18 cellular contexts compared by ENCODE assay signal in genomic region chr18:6022840-6023239, GRCh38.
DNase-seq lines count a peak whose midpoint lies in the region; ATAC-seq, FAIRE-seq and TF ChIP-seq lines count a peak whose summit lies in the region.
"Had no signal": no experiment of that assay in that cellular context is flagged by ENCODE, and none has a peak within 500 bp of the region (broad histone marks: within the 10 kb centered on the region; RNA-seq: fewer than 3 reads in every experiment).

No MANE protein-coding gene starts in this region.

- no CpG with 5 or more reads among the region's 5 CpGs for WGBS in IMR-90 (ENCODE audit: extremely low coverage in 2 of 2, insufficient read length in 1 of 2), 2 experiments
- 5% methylated on average over 5 of the region's 5 CpGs for WGBS in smooth muscle cell (ENCODE audit: low lambda C conversion rate)
- 65 to 74% methylated on average over 4 to 5 of the region's 5 CpGs for WGBS in esophagus squamous epithelium, 2 donors

- H3K79me1 ChIP-seq in IMR-90 (ENCODE audit: low read depth in 1 of 2, low read length in 2 of 2): no peaks in the 10 kb centered on the region

- no peak overlapping the region for H2AFZ ChIP-seq in IMR-90 (replicated peaks; ENCODE audit: low read length, poor library complexity)
- H2AFZ ChIP-seq in astrocyte (ENCODE audit: low read depth, low read length): peak overlapping the region; percentile 52
- no peak overlapping the region for H2AFZ ChIP-seq in smooth muscle cell (ENCODE audit: low read depth)

- H3K27ac ChIP-seq in IMR-90 (ENCODE audit: insufficient read depth, low read length) (no peak overlapping the region), astrocyte (ENCODE audit: low read depth, low read length) (no peak overlapping the region), smooth muscle cell (ENCODE audit: low read depth) (no peak overlapping the region), esophagus squamous epithelium (no peak overlapping the region)
- H3K27ac ChIP-seq: sigmoid colon, tibial nerve had no signal

- H3K27me3 Mint-ChIP-seq in astrocyte (ENCODE audit: low read depth, unreplicated experiment): peaks cover 2% of the 10 kb centered on the region
- peaks cover 23% of the 10 kb centered on the region for H3K27me3 Mint-ChIP-seq in Calu3 (ENCODE audit: unreplicated experiment)
- H3K27me3 Mint-ChIP-seq: T-cell had no signal

- peak; percentile 67 for ATAC-seq in IMR-90 (ENCODE audit: low read depth)
- ATAC-seq: T-cell had no signal

- H3K4me3 ChIP-seq in IMR-90 (ENCODE audit: insufficient read depth, low read depth, low read length): no peak overlapping the region
- H3K4me3 ChIP-seq in astrocyte (ENCODE audit: insufficient read depth, low read depth, low read length): no peak overlapping the region
- H3K4me3 ChIP-seq in smooth muscle cell: no peak overlapping the region
- H3K4me3 ChIP-seq in esophagus squamous epithelium: no peak overlapping the region
- H3K4me3 ChIP-seq: sigmoid colon, tibial nerve had no signal

- CTCF ChIA-PET in IMR-90 (lab: Yijun Ruan, JAX): no interaction called here
- CTCF ChIA-PET in Calu3 (lab: Charles Lee): no interaction called here

- H4K8ac ChIP-seq in IMR-90 (ENCODE audit: low read depth in 2 of 2, low read length in 2 of 2): no peak overlapping the region

- no peak for TF ChIP-seq POLR2A in IMR-90 (IDR thresholded peaks at IDR 0.05; ENCODE audit: low read depth, low read length)
- TF ChIP-seq POLR2A in esophagus squamous epithelium (IDR thresholded peaks at IDR 0.05): no peak

- no peaks in the 10 kb centered on the region for H3K36me3 Mint-ChIP-seq in astrocyte (ENCODE audit: low read depth, unreplicated experiment)
- H3K36me3 Mint-ChIP-seq in Calu3 (ENCODE audit: insufficient read depth, unreplicated experiment): no peaks in the 10 kb centered on the region
- H3K36me3 Mint-ChIP-seq: T-cell had no signal

- dilution Hi-C loops in IMR-90 (cut with HindIII; ENCODE audit: low sequenced_read_pairs, unreplicated experiment): no loop called here

- TF ChIP-seq RAD21 in IMR-90 (IDR thresholded peaks at IDR 0.05; ENCODE audit: low read length): no peak

- H2BK15ac ChIP-seq in IMR-90 (ENCODE audit: low read depth, low read length): no peak overlapping the region

- H3K9me3 ChIP-seq in IMR-90 (ENCODE audit: control insufficient read depth, insufficient read depth, low read length) (no peaks in the 10 kb centered on the region), astrocyte (ENCODE audit: insufficient read depth, low read depth, low read length) (no peaks in the 10 kb centered on the region), smooth muscle cell (replicated peaks; ENCODE audit: low read depth) (no peaks in the 10 kb centered on the region), esophagus squamous epithelium (no peaks in the 10 kb centered on the region)
- H3K9me3 ChIP-seq: sigmoid colon, tibial nerve had no signal

- H2BK20ac ChIP-seq in IMR-90 (ENCODE audit: low read depth, low read length): no peak overlapping the region

- no peak overlapping the region for H3K4me3 Mint-ChIP-seq in astrocyte (ENCODE audit: unreplicated experiment)
- no peak overlapping the region for H3K4me3 Mint-ChIP-seq in Calu3 (ENCODE audit: low read depth, unreplicated experiment)
- H3K4me3 Mint-ChIP-seq: T-cell had no signal

- TF ChIP-seq CTCF in IMR-90 (conservative IDR thresholded peaks at IDR 0.05; ENCODE audit: low read depth, low read length) (no peak), astrocyte (IDR thresholded peaks at IDR 0.05; ENCODE audit: insufficient read depth, low read depth, low read length) (no peak), smooth muscle cell (IDR thresholded peaks at IDR 0.05; ENCODE audit: borderline replicate concordance, insufficient read depth, poor library complexity, severe bottlenecking) (no peak), Calu3 (IDR thresholded peaks at IDR 0.05; ENCODE audit: unreplicated experiment) (no peak), esophagus squamous epithelium (IDR thresholded peaks at IDR 0.05) (no peak)

- DNase-seq in IMR-90: peak; percentile 61
- DNase-seq in astrocyte (ENCODE audit: low read depth): peak; percentile 79
- peak; percentile 55 for DNase-seq in iPS-NIHi11 (ENCODE audit: low spot score)
- DNase-seq in smooth muscle cell (lab: John Stamatoyannopoulos, UW; ENCODE audit: unreplicated experiment): no peak
- no peak for DNase-seq in SHP77 (lab: John Stamatoyannopoulos, UW)
- no peak for DNase-seq in stimulated activated CD4-positive, alpha-beta T cell treated with anti-CD3 and anti-CD28 coated beads, Interleukin-4, amount 100 ng/mL, for 24 hours
- DNase-seq in Calu3: no peak
- DNase-seq in esophagus squamous epithelium (lab: John Stamatoyannopoulos, UW): no peak
- DNase-seq: activated CD8-positive, alpha-beta memory T cell treated with anti-CD3 and anti-CD28 coated beads for 24 hours; DMS 273 treated with DMSO at 0.1 percent for 48 hours; midbrain; NCI-H1048; nucleus accumbens; sigmoid colon; T-cell had no signal

- H3K4ac ChIP-seq in IMR-90 (ENCODE audit: low read depth, low read length): no peak overlapping the region

- BruUV-seq in IMR-90 (replicated peaks; lab: Mats Ljungman, UMichigan): no TSS peak
- BruUV-seq in Calu3 (replicated peaks; lab: Mats Ljungman, UMichigan): no TSS peak

- H2AK9ac ChIP-seq in IMR-90 (replicated peaks; ENCODE audit: low read depth, low read length, poor library complexity): no peak overlapping the region

- in situ Hi-C loops in IMR-90 (cut with MboI; ENCODE audit: low sequenced_read_pairs): no loop called here

- no peak overlapping the region for H3K56ac ChIP-seq in IMR-90 (ENCODE audit: extremely low read depth, insufficient read depth, low read length)

- H3K23ac ChIP-seq in IMR-90 (ENCODE audit: low read depth, low read length): no peak overlapping the region

- H3K27me3 ChIP-seq in IMR-90 (ENCODE audit: control insufficient read depth, insufficient read depth, low read length): no peaks in the 10 kb centered on the region
- H3K27me3 ChIP-seq in astrocyte (ENCODE audit: insufficient read depth, low read length): no peaks in the 10 kb centered on the region
- H3K27me3 ChIP-seq in smooth muscle cell (ENCODE audit: low read depth): peaks cover 11% of the 10 kb centered on the region
- H3K27me3 ChIP-seq in esophagus squamous epithelium: no peaks in the 10 kb centered on the region
- H3K27me3 ChIP-seq: sigmoid colon, tibial nerve had no signal

- no peak overlapping the region for H3K14ac ChIP-seq in IMR-90 (replicated peaks; ENCODE audit: low read depth, low read length)

- H3K36me3 ChIP-seq in IMR-90 (ENCODE audit: control insufficient read depth, insufficient read depth, low read length): no peaks in the 10 kb centered on the region
- H3K36me3 ChIP-seq in astrocyte (ENCODE audit: insufficient read depth, low read length): no peaks in the 10 kb centered on the region
- H3K36me3 ChIP-seq in smooth muscle cell (ENCODE audit: low read depth): no peaks in the 10 kb centered on the region
- no peaks in the 10 kb centered on the region for H3K36me3 ChIP-seq in esophagus squamous epithelium
- H3K36me3 ChIP-seq: sigmoid colon, tibial nerve had no signal

- H3K9me3 Mint-ChIP-seq in astrocyte (ENCODE audit: unreplicated experiment) (peaks cover 4% of the 10 kb centered on the region), Calu3 (ENCODE audit: low read depth, unreplicated experiment) (peaks cover 3% of the 10 kb centered on the region)

- H3K27ac Mint-ChIP-seq in astrocyte (ENCODE audit: unreplicated experiment): peak overlapping the region; percentile 1
- H3K27ac Mint-ChIP-seq in Calu3 (ENCODE audit: unreplicated experiment): no peak overlapping the region
- H3K27ac Mint-ChIP-seq: T-cell had no signal

- no peak overlapping the region for H4K91ac ChIP-seq in IMR-90 (ENCODE audit: insufficient read depth, low read depth, low read length)

- H3F3A ChIP-seq in smooth muscle cell (ENCODE audit: low read depth): peaks cover 4% of the 10 kb centered on the region

- no peak overlapping the region for H3K4me2 ChIP-seq in IMR-90 (ENCODE audit: low read depth, low read length)
- H3K4me2 ChIP-seq in astrocyte (ENCODE audit: low read length): peak overlapping the region; percentile 27
- H3K4me2 ChIP-seq in smooth muscle cell: peak overlapping the region; percentile 32

- no peak overlapping the region for H3K18ac ChIP-seq in IMR-90 (ENCODE audit: low read depth, low read length)

- no peak overlapping the region for H2AK5ac ChIP-seq in IMR-90 (ENCODE audit: low read depth, low read length)

- H3K9ac ChIP-seq in IMR-90 (ENCODE audit: low read depth, low read length): no peak overlapping the region
- no peak overlapping the region for H3K9ac ChIP-seq in astrocyte (ENCODE audit: low read length)
- no peak overlapping the region for H3K9ac ChIP-seq in smooth muscle cell (ENCODE audit: low read depth)

- H2BK120ac ChIP-seq in IMR-90 (ENCODE audit: low read depth, low read length): no peak overlapping the region

- no peak overlapping the region for H2BK5ac ChIP-seq in IMR-90 (ENCODE audit: low read depth, low read length, poor library complexity, severe bottlenecking)

- H3K4me1 ChIP-seq in IMR-90 (ENCODE audit: control insufficient read depth, insufficient read depth, low read length) (peaks cover 3% of the 10 kb centered on the region; the same call in 1 of the 2 replicates), astrocyte (ENCODE audit: insufficient read depth, low read length) (peaks cover 12% of the 10 kb centered on the region), smooth muscle cell (ENCODE audit: low read depth) (peaks cover 11% of the 10 kb centered on the region), esophagus squamous epithelium (no peaks in the 10 kb centered on the region)
- H3K4me1 ChIP-seq: sigmoid colon, tibial nerve had no signal

- POLR2A ChIA-PET in IMR-90 (lab: Charles Lee; ENCODE audit: unreplicated experiment): no interaction called here

- H3K79me2 ChIP-seq in astrocyte (ENCODE audit: insufficient read depth, low read length) (no peaks in the 10 kb centered on the region), smooth muscle cell (ENCODE audit: low read depth) (no peaks in the 10 kb centered on the region)

- intact Hi-C loops in IMR-90 (cut with micrococcal nuclease): no loop called here
- intact Hi-C loops in Calu3 (cut with micrococcal nuclease; ENCODE audit: unreplicated experiment): no loop called here
- intact Hi-C loops in esophagus squamous epithelium (cut with DNase I): no loop called here

- H4K20me1 ChIP-seq in IMR-90 (ENCODE audit: insufficient read depth, low read length): no peaks in the 10 kb centered on the region
- no peaks in the 10 kb centered on the region for H4K20me1 ChIP-seq in astrocyte (ENCODE audit: insufficient read depth, low read length)
- no peaks in the 10 kb centered on the region for H4K20me1 ChIP-seq in smooth muscle cell (ENCODE audit: low read depth)

- no peaks in the 10 kb centered on the region for H3K9me1 ChIP-seq in IMR-90 (ENCODE audit: insufficient read depth, low read length)

- FAIRE-seq in astrocyte (lab: Jason Lieb, UNC): no peak
- FAIRE-seq: endometrium, keratinocyte had no signal

- H3K4me1 Mint-ChIP-seq in astrocyte (ENCODE audit: low read depth, unreplicated experiment): peaks cover 23% of the 10 kb centered on the region
- no peaks in the 10 kb centered on the region for H3K4me1 Mint-ChIP-seq in Calu3 (ENCODE audit: low read depth, unreplicated experiment)
- H3K4me1 Mint-ChIP-seq: T-cell had no signal

- no peak overlapping the region for H4K5ac ChIP-seq in IMR-90 (ENCODE audit: low read depth, low read length)

TF ChIP-seq in IMR-90, 13 proteins besides CTCF, POLR2A, EP300 and RAD21 (continues in another document):
- TF ChIP-seq MAFK (IDR thresholded peaks at IDR 0.05; ENCODE audit: low read depth, low read length): no peak
- no peak for TF ChIP-seq CEBPB (IDR thresholded peaks at IDR 0.05; ENCODE audit: low read depth, low read length)

Comparison
In these comparisons a context has a peak if more than half of its experiments do, and no peak if none do; other contexts are left out.
1. DNase-seq: peak in IMR-90 (single experiment), astrocyte (single experiment) and iPS-NIHi11 (single experiment); none in smooth muscle cell (single experiment), SHP77 (0 of 2), stimulated activated CD4-positive, alpha-beta T cell treated with anti-CD3 and anti-CD28 coated beads, Interleukin-4, amount 100 ng/mL, for 24 hours (single experiment), Calu3 (single experiment) and esophagus squamous epithelium (single experiment).